ENCODE assay signal across 20 cellular contexts in the genomic region with DNA sequence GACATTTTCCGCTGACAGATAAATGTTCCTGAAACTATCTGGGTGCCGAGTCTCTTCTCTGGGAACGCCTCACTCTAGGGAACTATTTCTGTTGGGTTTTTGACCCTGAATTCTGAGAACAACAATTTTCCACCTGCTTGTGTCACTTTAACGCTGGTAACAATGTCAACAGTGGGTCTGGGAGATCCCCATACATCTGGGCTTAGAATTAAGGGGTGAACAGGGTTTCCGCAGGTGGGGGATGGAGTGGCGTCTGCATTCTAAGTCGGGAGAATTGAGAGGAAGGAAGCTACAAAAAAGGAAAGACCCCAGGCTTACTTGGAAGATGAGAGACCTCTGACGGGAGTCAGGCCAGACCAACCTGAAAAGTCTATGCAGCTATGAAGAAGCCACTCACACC. TPM values are rescaled to one million over a fixed set of nuclear protein-coding genes. Genes with fewer than 3 reads are reported as not detected.
DNase-seq lines count a peak whose midpoint lies in the region; ATAC-seq, FAIRE-seq and TF ChIP-seq lines count a peak whose summit lies in the region.
"Had no signal": no experiment of that assay in that cellular context is flagged by ENCODE, and none has a peak within 500 bp of the region (broad histone marks: within the 10 kb centered on the region; RNA-seq: fewer than 3 reads in every experiment).

No MANE protein-coding gene starts in this region.

- no peaks in the 10 kb centered on the region for H3K79me2 ChIP-seq in K562 (ENCODE audit: control insufficient read depth, insufficient read depth, low read length)

- TF ChIP-seq CTCF in K562 (IDR thresholded peaks at IDR 0.05 in 2 of 3, conservative IDR thresholded peaks at IDR 0.05 in 1 of 3; ENCODE audit: insufficient read depth in 2 of 3, low read depth in 1 of 3, low read length in 3 of 3): no peak
- TF ChIP-seq CTCF in brain microvascular endothelial cell (IDR thresholded peaks at IDR 0.05; ENCODE audit: low read depth, low read length, missing control alignments): no peak

- no peak overlapping the region for H2AFZ ChIP-seq in K562 (ENCODE audit: low read depth, low read length)

- peak overlapping the region; percentile 32 for H3K4me3 Mint-ChIP-seq in activated naive CD4-positive, alpha-beta T cell treated with anti-CD3 and anti-CD28 coated beads for 36 hours
- peak overlapping the region; percentile 90 for H3K4me3 Mint-ChIP-seq in T-helper 17 cell
- H3K4me3 Mint-ChIP-seq in stimulated activated effector memory CD8-positive, alpha-beta T cell treated with anti-CD3 and anti-CD28 coated beads, Interleukin-12 subunit alpha, Interleukin-12 subunit beta, amount 100 ng/mL, for 72 hours: peak overlapping the region; percentile 36

- no peak for TF ChIP-seq EP300 in K562 (IDR thresholded peaks at IDR 0.05; ENCODE audit: low read length)

- no peak for TF ChIP-seq POLR2A in K562 (conservative IDR thresholded peaks at IDR 0.05)

- H3K27ac Mint-ChIP-seq in activated naive CD4-positive, alpha-beta T cell treated with anti-CD3 and anti-CD28 coated beads for 36 hours: peak overlapping the region; percentile 23
- peak overlapping the region; percentile 99 for H3K27ac Mint-ChIP-seq in T-helper 17 cell
- H3K27ac Mint-ChIP-seq in stimulated activated effector memory CD8-positive, alpha-beta T cell treated with anti-CD3 and anti-CD28 coated beads, Interleukin-12 subunit alpha, Interleukin-12 subunit beta, amount 100 ng/mL, for 72 hours: peak overlapping the region; percentile 46

- intact Hi-C loops in activated naive CD4-positive, alpha-beta T cell treated with anti-CD3 and anti-CD28 coated beads for 36 hours (cut with micrococcal nuclease): no loop called here
- intact Hi-C loops in K562 (cut with micrococcal nuclease): no loop called here

- peaks cover 86% of the 10 kb centered on the region for H3K4me1 Mint-ChIP-seq in activated naive CD4-positive, alpha-beta T cell treated with anti-CD3 and anti-CD28 coated beads for 36 hours (ENCODE audit: low read depth)
- H3K4me1 Mint-ChIP-seq in T-helper 17 cell: peaks cover 58% of the 10 kb centered on the region
- H3K4me1 Mint-ChIP-seq in stimulated activated effector memory CD8-positive, alpha-beta T cell treated with anti-CD3 and anti-CD28 coated beads, Interleukin-12 subunit alpha, Interleukin-12 subunit beta, amount 100 ng/mL, for 72 hours: peaks cover 69% of the 10 kb centered on the region

- no TSS peak for BruUV-seq in K562 (replicated peaks; lab: Mats Ljungman, UMichigan)

- ATAC-seq in T-helper 17 cell: peak; percentile 72
- no peak for ATAC-seq in K562
- ATAC-seq in stimulated activated effector memory CD8-positive, alpha-beta T cell treated with anti-CD3 and anti-CD28 coated beads, Interleukin-12 subunit alpha, Interleukin-12 subunit beta, amount 100 ng/mL, for 72 hours: no peak
- ATAC-seq: HCT116, lower lobe of right lung, sciatic nerve had no signal

- peaks cover under 1% of the 10 kb centered on the region for H3K9me1 ChIP-seq in K562 (ENCODE audit: control insufficient read depth, insufficient read depth, low read length)

- no peaks in the 10 kb centered on the region for H3K36me3 ChIP-seq in K562 (ENCODE audit: control insufficient read depth, insufficient read depth, low read length)
- H3K36me3 ChIP-seq in brain microvascular endothelial cell (replicated peaks): no peaks in the 10 kb centered on the region
- H3K36me3 ChIP-seq: BLaER1, lower lobe of right lung, transverse colon had no signal

- no peak for DNase-seq in activated naive CD4-positive, alpha-beta T cell treated with anti-CD3 and anti-CD28 coated beads for 36 hours
- no peak for DNase-seq in activated naive CD4-positive, alpha-beta T cell treated with anti-CD3 and anti-CD28 coated beads, Interleukin-2, amount 50 U/mL, for 16 hours
- DNase-seq in T-helper 17 cell (peak in 1 of 3 donors; percentile 31), K562 (ENCODE audit: extremely low read depth in 1 of 4, low spot score in 3 of 4) (peak in 1 of 4 experiments; percentile 4), brain microvascular endothelial cell (no peak), NCI-H1694 (lab: John Stamatoyannopoulos, UW) (no peak)
- no peak for DNase-seq in stimulated activated effector memory CD8-positive, alpha-beta T cell treated with anti-CD3 and anti-CD28 coated beads, Interleukin-12 subunit alpha, Interleukin-12 subunit beta, amount 100 ng/mL, for 72 hours (ENCODE audit: low spot score in 2 of 2)
- no peak for DNase-seq in effector CD8-positive, alpha-beta T cell (lab: John Stamatoyannopoulos, UW)
- DNase-seq: EL; lower lobe of right lung; NCI-H1048; NCI-H187 treated with DMSO at 0.1 percent for 48 hours; RPMI8226; stimulated activated CD4-positive, alpha-beta T cell treated with anti-CD3 and anti-CD28 coated beads, Interleukin-4, amount 100 ng/mL, for 4 hours; transverse colon had no signal

- H3K9me3 ChIP-seq in T-helper 17 cell (ENCODE audit: control insufficient read depth, low read length, poor library complexity, severe bottlenecking): no peaks in the 10 kb centered on the region
- no peaks in the 10 kb centered on the region for H3K9me3 ChIP-seq in K562 (replicated peaks; ENCODE audit: control insufficient read depth, insufficient read depth, low read depth, low read length)
- H3K9me3 ChIP-seq: BLaER1, lower lobe of right lung, transverse colon had no signal

- in situ Hi-C loops in K562 (cut with MboI) (no loop called here), brain microvascular endothelial cell (cut with HindIII; ENCODE audit: low pct_ligation_motif_present, low sequenced_read_pairs) (no loop called here)

- WGBS in K562 (ENCODE audit: insufficient coverage, low coverage, missing lambda C conversion rate): 8% methylated on average over 8 of the region's 8 CpGs

- CTCF ChIA-PET in activated naive CD4-positive, alpha-beta T cell treated with anti-CD3 and anti-CD28 coated beads for 36 hours (lab: Charles Lee): interaction anchor here (0.6 to 2.4 kb wide), 4 partner anchors 8 to 68 kb away, joined by 3 to 9 read pairs (median 3); a partner anchor contains a TSS
- CTCF ChIA-PET in K562 (lab: Yijun Ruan, JAX; ENCODE audit: low intra/inter-chr PET ratio): no interaction called here

- H3K9me3 Mint-ChIP-seq in activated naive CD4-positive, alpha-beta T cell treated with anti-CD3 and anti-CD28 coated beads for 36 hours: no peaks in the 10 kb centered on the region
- H3K9me3 Mint-ChIP-seq in stimulated activated effector memory CD8-positive, alpha-beta T cell treated with anti-CD3 and anti-CD28 coated beads, Interleukin-12 subunit alpha, Interleukin-12 subunit beta, amount 100 ng/mL, for 72 hours: no peaks in the 10 kb centered on the region

- H3K4me1 ChIP-seq in K562 (replicated peaks in 1 of 2; ENCODE audit: control insufficient read depth in 2 of 2, insufficient read depth in 2 of 2, low read length in 2 of 2): no peaks in the 10 kb centered on the region
- H3K4me1 ChIP-seq: BLaER1, lower lobe of right lung had no signal

- H3K27me3 ChIP-seq in K562 (ENCODE audit: control insufficient read depth in 2 of 2, insufficient read depth in 2 of 2, low read length in 2 of 2) (peaks cover 31 to 36% of the 10 kb centered on the region in 2 experiments), brain microvascular endothelial cell (replicated peaks) (peaks cover under 1% of the 10 kb centered on the region)
- H3K27me3 ChIP-seq: BLaER1, transverse colon had no signal

- H3K4me3 ChIP-seq in K562 (no peak overlapping the region), brain microvascular endothelial cell (ENCODE audit: low read depth, low read length) (no peak overlapping the region)
- H3K4me3 ChIP-seq: BLaER1, lower lobe of right lung, transverse colon had no signal

- H3K27ac ChIP-seq in K562 (ENCODE audit: extremely low read depth, low read depth, low read length): no peak overlapping the region
- no peak overlapping the region for H3K27ac ChIP-seq in brain microvascular endothelial cell
- H3K27ac ChIP-seq: BLaER1, lower lobe of right lung, transverse colon had no signal

- peaks cover 28% of the 10 kb centered on the region for H3K36me3 Mint-ChIP-seq in activated naive CD4-positive, alpha-beta T cell treated with anti-CD3 and anti-CD28 coated beads for 36 hours (ENCODE audit: low read depth)
- H3K36me3 Mint-ChIP-seq in T-helper 17 cell (ENCODE audit: low read depth): peaks cover 3% of the 10 kb centered on the region
- H3K36me3 Mint-ChIP-seq in stimulated activated effector memory CD8-positive, alpha-beta T cell treated with anti-CD3 and anti-CD28 coated beads, Interleukin-12 subunit alpha, Interleukin-12 subunit beta, amount 100 ng/mL, for 72 hours: peaks cover 100% of the 10 kb centered on the region

- H4K20me1 ChIP-seq in K562 (replicated peaks; ENCODE audit: control insufficient read depth, insufficient read depth, low read length): no peaks in the 10 kb centered on the region
- H4K20me1 ChIP-seq: BLaER1 had no signal

- POLR2A ChIA-PET in K562 (lab: Yijun Ruan, JAX): interaction anchor here (1.0 to 2.0 kb wide), 3 partner anchors 8 to 32 kb away, joined by 3 to 5 read pairs (median 3); a partner anchor contains a TSS

- H3K27me3 Mint-ChIP-seq in activated naive CD4-positive, alpha-beta T cell treated with anti-CD3 and anti-CD28 coated beads for 36 hours (ENCODE audit: low read depth): no peaks in the 10 kb centered on the region
- no peaks in the 10 kb centered on the region for H3K27me3 Mint-ChIP-seq in T-helper 17 cell

- no peak for FAIRE-seq in K562 (lab: Jason Lieb, UNC)

- no peak for TF ChIP-seq RAD21 in K562 (CRISPR knock-in tag; conservative IDR thresholded peaks at IDR 0.05 in 1 of 2, IDR thresholded peaks at IDR 0.05 in 1 of 2)

- no peak overlapping the region for H3K9ac ChIP-seq in K562 (ENCODE audit: insufficient read depth in 1 of 2, low read depth in 2 of 2, low read length in 2 of 2)
- H3K9ac ChIP-seq: BLaER1 had no signal

- H3K4me2 ChIP-seq in K562 (ENCODE audit: insufficient read depth, low read length): no peak overlapping the region
- H3K4me2 ChIP-seq: BLaER1 had no signal

RNA-seq across cellular contexts. Expression of a gene that starts 8.7 kb away (rescaled TPM):
- total RNA-seq in activated naive CD4-positive, alpha-beta T cell treated with anti-CD3 and anti-CD28 coated beads for 36 hours: 10 to 100 TPM; 73.5 to 78.3 TPM
- total RNA-seq in T-helper 17 cell: 100 to 1,000 TPM; 265 to 295 TPM
- 0.44 TPM in 1 of 2 replicates, not detected in the other for total RNA-seq in K562 (2011; cell fraction: chromatin; rRNA removed; ENCODE audit: low replicate concordance)
- total RNA-seq in K562 (2011; cell fraction: nucleolus; rRNA removed): 0.50 and 0.53 TPM in 2 replicates
- total RNA-seq in K562 (2011; cell fraction: nucleoplasm; rRNA removed): 0.15 and 0.23 TPM in 2 replicates
- total RNA-seq in K562 (2014; rRNA removed): 0.12 TPM in 1 of 2 replicates, not detected in the other
- total RNA-seq in K562 (2014; rRNA removed; fragmentation: Illumina TruSeq; extraction: Trizol): not detected in 2 replicates
- total RNA-seq in K562 (2015; rRNA removed; fragmentation: Illumina TruSeq; extraction: Trizol): 0.18 TPM in 1 of 2 replicates, not detected in the other
- 0.22 and 0.42 TPM in 2 replicates for total RNA-seq in K562 (2021)
- polyA plus RNA-seq in K562 (2011; rRNA removed): 0.08 and 0.18 TPM in 2 replicates
- 0.12 TPM in 1 of 2 replicates, not detected in the other for polyA plus RNA-seq in K562 (2011; cell fraction: cytosol; rRNA removed)
- 0.27 and 0.43 TPM in 2 replicates for polyA plus RNA-seq in K562 (2011; cell fraction: nucleus; rRNA removed)
- polyA plus RNA-seq in K562 (2012): 0.20 and 0.21 TPM in 2 replicates
- not detected in 2 replicates for polyA plus RNA-seq in K562 (2014; fragmentation: Illumina TruSeq; extraction: Trizol)
- not detected for polyA plus RNA-seq in K562 (2014; fragmentation: Nextera tagmentation; extraction: Ambion mirVana)
- 0.37 and 0.55 TPM in 2 replicates for polyA plus RNA-seq in K562 (2014; rRNA removed)
- not detected in 2 replicates for polyA minus RNA-seq in K562 (2011; rRNA and poly(A)+ RNA removed)
- not detected in 2 replicates for polyA minus RNA-seq in K562 (2011; cell fraction: cytosol; rRNA and poly(A)+ RNA removed)
- not detected in 2 replicates for polyA minus RNA-seq in K562 (2011; cell fraction: nucleus; rRNA and poly(A)+ RNA removed)
- total RNA-seq: kidney epithelial cell, LHCN-M2 had no signal

RNA-seq across cellular contexts. Expression of a gene that starts 44.0 kb away (rescaled TPM):
- total RNA-seq in activated naive CD4-positive, alpha-beta T cell treated with anti-CD3 and anti-CD28 coated beads for 36 hours: 10 to 100 TPM in 1 of 2 experiments, 1 to 10 TPM in 1; 9.6 to 10.7 TPM
- 10 to 100 TPM in 1 of 2 donors, 1 to 10 TPM in 1; 7.3 to 12.6 TPM for total RNA-seq in T-helper 17 cell
- 70.1 and 115 TPM in 2 replicates for total RNA-seq in K562 (2011; cell fraction: chromatin; rRNA removed; ENCODE audit: low replicate concordance)
- 141 and 156 TPM in 2 replicates for total RNA-seq in K562 (2011; cell fraction: nucleolus; rRNA removed)
- total RNA-seq in K562 (2011; cell fraction: nucleoplasm; rRNA removed): 172 and 258 TPM in 2 replicates
- 115 and 139 TPM in 2 replicates for total RNA-seq in K562 (2014; rRNA removed)
- 161 and 179 TPM in 2 replicates for total RNA-seq in K562 (2014; rRNA removed; fragmentation: Illumina TruSeq; extraction: Trizol)
- total RNA-seq in K562 (2015; rRNA removed; fragmentation: Illumina TruSeq; extraction: Trizol): 164 and 178 TPM in 2 replicates
- 150 and 154 TPM in 2 replicates for total RNA-seq in K562 (2021)
- polyA plus RNA-seq in K562 (2011; rRNA removed): 272 TPM in 2 replicates
- polyA plus RNA-seq in K562 (2011; cell fraction: cytosol; rRNA removed): 152 and 184 TPM in 2 replicates
- 41.7 and 74.9 TPM in 2 replicates for polyA plus RNA-seq in K562 (2011; cell fraction: nucleus; rRNA removed)
- 137 and 336 TPM in 2 replicates for polyA plus RNA-seq in K562 (2012)
- polyA plus RNA-seq in K562 (2014; fragmentation: Illumina TruSeq; extraction: Trizol): 163 and 197 TPM in 2 replicates
- 10 to 100 TPM; 45.7 to 58.2 TPM for polyA plus RNA-seq in K562 (2014; fragmentation: Nextera tagmentation; extraction: Ambion mirVana)
- polyA plus RNA-seq in K562 (2014; rRNA removed): 176 and 186 TPM in 2 replicates
- polyA minus RNA-seq in K562 (2011; rRNA and poly(A)+ RNA removed): 101 and 126 TPM in 2 replicates
- polyA minus RNA-seq in K562 (2011; cell fraction: cytosol; rRNA and poly(A)+ RNA removed): 59.4 and 78.2 TPM in 2 replicates
- 17.5 and 30.3 TPM in 2 replicates for polyA minus RNA-seq in K562 (2011; cell fraction: nucleus; rRNA and poly(A)+ RNA removed)

Comparison
In these comparisons a context has a peak if more than half of its experiments do, and no peak if none do; other contexts are left out.
1. H3K27ac Mint-ChIP-seq: peak in every context shown above with its lines; median percentile 99 in T-helper 17 cell; 46 in stimulated activated effector memory CD8-positive, alpha-beta T cell treated with anti-CD3 and anti-CD28 coated beads, Interleukin-12 subunit alpha, Interleukin-12 subunit beta, amount 100 ng/mL, for 72 hours; 23 in activated naive CD4-positive, alpha-beta T cell treated with anti-CD3 and anti-CD28 coated beads for 36 hours.
2. H3K4me3 Mint-ChIP-seq: peak in every context shown above with its lines; median percentile 90 in T-helper 17 cell; 36 in stimulated activated effector memory CD8-positive, alpha-beta T cell treated with anti-CD3 and anti-CD28 coated beads, Interleukin-12 subunit alpha, Interleukin-12 subunit beta, amount 100 ng/mL, for 72 hours; 32 in activated naive CD4-positive, alpha-beta T cell treated with anti-CD3 and anti-CD28 coated beads for 36 hours.
3. RNA of a gene that starts 8.7 kb away (total RNA-seq): 265 to 295 TPM in T-helper 17 cell and 73.5 to 78.3 TPM in activated naive CD4-positive, alpha-beta T cell treated with anti-CD3 and anti-CD28 coated beads for 36 hours; 0.12 to 0.53 TPM in K562; every median in the first group is over 10 times any median in the second.
4. RNA of a gene that starts 44.0 kb away (total RNA-seq): 70.1 to 258 TPM in K562; 7.3 to 12.6 TPM in T-helper 17 cell and 9.6 to 10.7 TPM in activated naive CD4-positive, alpha-beta T cell treated with anti-CD3 and anti-CD28 coated beads for 36 hours; every median in the first group is over 4 times any median in the second.